11 cellular contexts compared by ENCODE assay signal in genomic region chr1:27811741-27812500, GRCh38.
"Had no signal": no experiment of that assay in that cellular context is flagged by ENCODE, and none has a peak within 500 bp of the region (broad histone marks: within the 10 kb centered on the region; RNA-seq: fewer than 3 reads in every experiment).

No MANE protein-coding gene starts in this region.

- H3K27ac Mint-ChIP-seq: stimulated activated memory B cell treated with anti-CD40 and anti-IgM and Interleukin-4, amounts not matched to agents 10 μg/mL and 1 μg/mL and 100 μg/mL, for 72 hours; T-helper 2 cell treated with Interferon-gamma antibody and Interleukin-4, amounts not matched to agents 5 μg/mL and 100 μg/mL, for 36 hours had no signal

- ATAC-seq: naive thymus-derived CD8-positive, alpha-beta T cell; stimulated activated memory B cell treated with anti-CD40 and anti-IgM and Interleukin-4, amounts not matched to agents 10 μg/mL and 1 μg/mL and 100 μg/mL, for 72 hours had no signal

- H3K4me3 Mint-ChIP-seq: naive thymus-derived CD8-positive, alpha-beta T cell; stimulated activated memory B cell treated with anti-CD40 and anti-IgM and Interleukin-4, amounts not matched to agents 10 μg/mL and 1 μg/mL and 100 μg/mL, for 72 hours; T-helper 2 cell treated with Interferon-gamma antibody and Interleukin-4, amounts not matched to agents 5 μg/mL and 100 μg/mL, for 36 hours had no signal

- H3K27me3 Mint-ChIP-seq: naive thymus-derived CD8-positive, alpha-beta T cell; stimulated activated memory B cell treated with anti-CD40 and anti-IgM and Interleukin-4, amounts not matched to agents 10 μg/mL and 1 μg/mL and 100 μg/mL, for 72 hours had no signal

- H3K4me1 Mint-ChIP-seq: stimulated activated memory B cell treated with anti-CD40 and anti-IgM and Interleukin-4, amounts not matched to agents 10 μg/mL and 1 μg/mL and 100 μg/mL, for 72 hours had no signal

- H3K9me3 Mint-ChIP-seq: naive thymus-derived CD8-positive, alpha-beta T cell; stimulated activated memory B cell treated with anti-CD40 and anti-IgM and Interleukin-4, amounts not matched to agents 10 μg/mL and 1 μg/mL and 100 μg/mL, for 72 hours; T-helper 2 cell treated with Interferon-gamma antibody and Interleukin-4, amounts not matched to agents 5 μg/mL and 100 μg/mL, for 36 hours had no signal

- DNase-seq: activated CD4-positive, alpha-beta T cell treated with anti-CD3 and anti-CD28 coated beads for 4 hours; activated CD8-positive, alpha-beta memory T cell treated with anti-CD3 and anti-CD28 coated beads for 24 hours; activated naive CD4-positive, alpha-beta T cell treated with anti-CD3 and anti-CD28 coated beads, Interleukin-2, amount 50 U/mL, for 16 hours; adrenal gland; effector memory CD4-positive, alpha-beta T cell; naive thymus-derived CD8-positive, alpha-beta T cell; sigmoid colon; stimulated activated CD4-positive, alpha-beta T cell treated with anti-CD3 and anti-CD28 coated beads, Interleukin-4, amount 100 ng/mL, for 24 hours; tibial artery had no signal
